ENCODE assay signal across 18 cellular contexts in genomic region chr17:48644159-48644558, GRCh38. TPM values are rescaled to one million over a fixed set of nuclear protein-coding genes. Genes with fewer than 3 reads are reported as not detected.
DNase-seq lines count a peak whose midpoint lies in the region; ATAC-seq and TF ChIP-seq lines count a peak whose summit lies in the region.
"Had no signal": no experiment of that assay in that cellular context is flagged by ENCODE, and none has a peak within 500 bp of the region (broad histone marks: within the 10 kb centered on the region; RNA-seq: fewer than 3 reads in every experiment).

No MANE protein-coding gene starts in this region.

- peaks cover 68% of the 10 kb centered on the region for H3K4me1 ChIP-seq in Loucy (ENCODE audit: insufficient read depth, low read length, poor library complexity, severe bottlenecking)
- peaks cover 18% of the 10 kb centered on the region for H3K4me1 ChIP-seq in mesenchymal stem cell (ENCODE audit: control insufficient read depth, insufficient read depth, low read depth, low read length)
- H3K4me1 ChIP-seq in smooth muscle cell (ENCODE audit: low read depth), result peaks cover 7% of the 10 kb centered on the region

- no peak overlapping the region for H2BK120ac ChIP-seq in mesenchymal stem cell (ENCODE audit: low read depth, low read length)

- H3K27ac Mint-ChIP-seq in activated T-helper 17 cell treated with anti-CD3 and anti-CD28 coated beads, Interleukin-2, amount 50 U/mL, for 72 hours, result no peak overlapping the region

- H3K18ac ChIP-seq in mesenchymal stem cell (ENCODE audit: low read depth in 1 of 2, low read length in 2 of 2), result peak overlapping the region in 1 of 2 experiments; percentile 33

- H4K91ac ChIP-seq in mesenchymal stem cell (ENCODE audit: low read length), result no peak overlapping the region

- peaks cover 100% of the 10 kb centered on the region for H3K79me2 ChIP-seq in Loucy (ENCODE audit: insufficient read depth, low read length)
- H3K79me2 ChIP-seq in smooth muscle cell (ENCODE audit: low read depth), result peaks cover 92% of the 10 kb centered on the region

- no peaks in the 10 kb centered on the region for H3K9me3 ChIP-seq in Loucy (ENCODE audit: insufficient read depth, low read depth, low read length)
- no peaks in the 10 kb centered on the region for H3K9me3 ChIP-seq in mesenchymal stem cell (ENCODE audit: control insufficient read depth, low read length)
- no peaks in the 10 kb centered on the region for H3K9me3 ChIP-seq in smooth muscle cell (replicated peaks; ENCODE audit: low read depth)
- H3K9me3 ChIP-seq: SJCRH30 had no signal

- H3K9ac ChIP-seq in Loucy (ENCODE audit: low read depth, low read length, poor library complexity, severe bottlenecking) (peak overlapping the region; percentile 98), mesenchymal stem cell (ENCODE audit: low read length) (no peak overlapping the region), smooth muscle cell (ENCODE audit: low read depth) (peak overlapping the region; percentile 10)
- H3K9ac ChIP-seq: KMS-11 had no signal

- no peaks in the 10 kb centered on the region for H3K9me3 Mint-ChIP-seq in activated T-helper 17 cell treated with anti-CD3 and anti-CD28 coated beads, Interleukin-2, amount 50 U/mL, for 72 hours

- H3K27me3 ChIP-seq in Loucy (ENCODE audit: insufficient read depth, low read length, poor library complexity, severe bottlenecking) (peaks cover 32% of the 10 kb centered on the region), mesenchymal stem cell (ENCODE audit: control insufficient read depth in 1 of 2, insufficient read depth in 1 of 2, low read length in 2 of 2) (peaks cover 92 to 100% of the 10 kb centered on the region in 2 experiments), smooth muscle cell (ENCODE audit: low read depth) (no peaks in the 10 kb centered on the region)

- H3K79me1 ChIP-seq in mesenchymal stem cell (replicated peaks; ENCODE audit: low read length, poor library complexity, severe bottlenecking), result no peaks in the 10 kb centered on the region

- H3K27ac ChIP-seq in mesenchymal stem cell (ENCODE audit: low read length, poor library complexity, severe bottlenecking), result no peak overlapping the region
- H3K27ac ChIP-seq in smooth muscle cell (ENCODE audit: low read depth), result peak overlapping the region; percentile 92
- H3K27ac ChIP-seq: KMS-11, SJCRH30 had no signal

- H3K36me3 Mint-ChIP-seq in activated T-helper 17 cell treated with anti-CD3 and anti-CD28 coated beads, Interleukin-2, amount 50 U/mL, for 72 hours (ENCODE audit: low read depth), result no peaks in the 10 kb centered on the region

- H3K9me2 ChIP-seq in Loucy (replicated peaks; ENCODE audit: low read depth, low read length), result no peaks in the 10 kb centered on the region

- H2BK15ac ChIP-seq in mesenchymal stem cell (ENCODE audit: low read depth, poor library complexity, severe bottlenecking), result peak overlapping the region; percentile 52

- H4K8ac ChIP-seq in mesenchymal stem cell (ENCODE audit: low read length), result no peak overlapping the region

- TF ChIP-seq CTCF in Loucy (conservative IDR thresholded peaks at IDR 0.05; ENCODE audit: low read length) (no peak), smooth muscle cell (IDR thresholded peaks at IDR 0.05; ENCODE audit: borderline replicate concordance, insufficient read depth, poor library complexity, severe bottlenecking) (no peak)

- no CpG with 5 or more reads among the region's 1 CpG for WGBS in mesenchymal stem cell
- 57% methylated on average over 1 of the region's 1 CpG for WGBS in smooth muscle cell (ENCODE audit: low lambda C conversion rate)

- H3K14ac ChIP-seq in mesenchymal stem cell (ENCODE audit: low read length in 2 of 2), result no peak overlapping the region

- peaks cover 37% of the 10 kb centered on the region for H4K20me1 ChIP-seq in Loucy (ENCODE audit: insufficient read depth, low read length, poor library complexity, severe bottlenecking)
- peaks cover 9% of the 10 kb centered on the region for H4K20me1 ChIP-seq in smooth muscle cell (ENCODE audit: low read depth)

- H2AFZ ChIP-seq in Loucy (ENCODE audit: low read length), result no peak overlapping the region
- no peak overlapping the region for H2AFZ ChIP-seq in mesenchymal stem cell (ENCODE audit: low read depth, low read length)
- no peak overlapping the region for H2AFZ ChIP-seq in smooth muscle cell (ENCODE audit: low read depth)

- peak overlapping the region; percentile 95 for H3K4me2 ChIP-seq in Loucy (ENCODE audit: low read depth, low read length, poor library complexity, severe bottlenecking)
- no peak overlapping the region for H3K4me2 ChIP-seq in mesenchymal stem cell (ENCODE audit: low read length, poor library complexity, severe bottlenecking)
- peak overlapping the region; percentile 92 for H3K4me2 ChIP-seq in smooth muscle cell
- H3K4me2 ChIP-seq: KMS-11 had no signal

- H2BK12ac ChIP-seq in mesenchymal stem cell (ENCODE audit: low read length in 2 of 2), result peak overlapping the region in 1 of 2 experiments; percentile 75

- H3K27me3 Mint-ChIP-seq in activated T-helper 17 cell treated with anti-CD3 and anti-CD28 coated beads, Interleukin-2, amount 50 U/mL, for 72 hours, result peaks cover 73% of the 10 kb centered on the region

- H3K4me3 ChIP-seq in Loucy (ENCODE audit: low read length, poor library complexity, severe bottlenecking), result peak overlapping the region; percentile 89
- H3K4me3 ChIP-seq in mesenchymal stem cell (ENCODE audit: insufficient read depth in 1 of 2, low read depth in 1 of 2, low read length in 2 of 2), result no peak overlapping the region
- H3K4me3 ChIP-seq in smooth muscle cell, result peak overlapping the region; percentile 55
- H3K4me3 ChIP-seq: SJCRH30 had no signal

- no peak overlapping the region for H2AK5ac ChIP-seq in mesenchymal stem cell (ENCODE audit: low read length, severe bottlenecking)

- no peak for ATAC-seq in activated T-helper 17 cell treated with anti-CD3 and anti-CD28 coated beads, Interleukin-2, amount 50 U/mL, for 72 hours (replicated peaks)
- ATAC-seq in HG02763 (IDR thresholded peaks at IDR 0.05; ENCODE audit: unreplicated experiment), result no peak
- no peak for ATAC-seq in GM19023 (IDR thresholded peaks at IDR 0.05; ENCODE audit: unreplicated experiment)
- ATAC-seq: PC-3 had no signal

- peaks cover 13% of the 10 kb centered on the region for H3K4me1 Mint-ChIP-seq in activated T-helper 17 cell treated with anti-CD3 and anti-CD28 coated beads, Interleukin-2, amount 50 U/mL, for 72 hours

- no peak overlapping the region for H3K4ac ChIP-seq in mesenchymal stem cell (ENCODE audit: low read depth in 1 of 2, low read length in 2 of 2)

- H2BK5ac ChIP-seq in mesenchymal stem cell (ENCODE audit: low read depth, low read length, poor library complexity, severe bottlenecking), result no peak overlapping the region

- peak; percentile 33 for DNase-seq in GM03348 (ENCODE audit: low spot score)
- no peak for DNase-seq in mesenchymal stem cell
- DNase-seq in smooth muscle cell (lab: John Stamatoyannopoulos, UW; ENCODE audit: unreplicated experiment), result no peak
- DNase-seq: AML-193, COR-L47, EL, NCI-H1092 treated with DMSO at 0.1 percent for 48 hours, NCI-H2081 treated with DMSO at 0.1 percent for 48 hours, NCI-H510A, NCI-H82, PC-3, SJCRH30 had no signal

- H3K4me3 Mint-ChIP-seq in activated T-helper 17 cell treated with anti-CD3 and anti-CD28 coated beads, Interleukin-2, amount 50 U/mL, for 72 hours, result no peak overlapping the region

- peak overlapping the region in 1 of 2 experiments; percentile 55 for H3K23ac ChIP-seq in mesenchymal stem cell (ENCODE audit: low read length in 2 of 2)

- H3K36me3 ChIP-seq in Loucy (ENCODE audit: insufficient read depth, low read length) (no peaks in the 10 kb centered on the region), mesenchymal stem cell (ENCODE audit: control insufficient read depth in 1 of 2, insufficient read depth in 2 of 2, low read depth in 1 of 2, low read length in 2 of 2) (no peaks in the 10 kb centered on the region), smooth muscle cell (ENCODE audit: low read depth) (no peaks in the 10 kb centered on the region)
- H3K36me3 ChIP-seq: SJCRH30 had no signal

- H3F3A ChIP-seq in Loucy (ENCODE audit: low read depth), result no peaks in the 10 kb centered on the region
- peaks cover 33% of the 10 kb centered on the region for H3F3A ChIP-seq in smooth muscle cell (ENCODE audit: low read depth)

RNA-seq across cellular contexts. Expression of gene HOXB9, which starts 18.0 kb away (rescaled TPM):
- polyA plus RNA-seq in mesenchymal stem cell (2013, experiment 1 of 2), result 47.3 TPM
- polyA plus RNA-seq in mesenchymal stem cell (2013, experiment 2 of 2), result 47.4 TPM
- total RNA-seq in smooth muscle cell, result 24.3 and 25.8 TPM in 2 replicates
- polyA plus RNA-seq in smooth muscle cell, result 6.9 and 13.8 TPM in 2 replicates
- under 1 TPM; 0.40 to 0.58 TPM for total RNA-seq in activated T-helper 17 cell treated with anti-CD3 and anti-CD28 coated beads, Interleukin-2, amount 50 U/mL, for 72 hours

RNA-seq across cellular contexts. Expression of gene HOXB8, which starts 29.1 kb away (rescaled TPM):
- polyA plus RNA-seq in mesenchymal stem cell (2013, experiment 1 of 2), result 53.4 TPM
- polyA plus RNA-seq in mesenchymal stem cell (2013, experiment 2 of 2), result 50.0 TPM
- total RNA-seq in smooth muscle cell, result 2.0 and 3.8 TPM in 2 replicates
- polyA plus RNA-seq in smooth muscle cell, result 0.15 and 0.94 TPM in 2 replicates
- not detected for total RNA-seq in activated T-helper 17 cell treated with anti-CD3 and anti-CD28 coated beads, Interleukin-2, amount 50 U/mL, for 72 hours
- total RNA-seq: MCF 10A, PC-3 had no signal

RNA-seq across cellular contexts. Expression of gene HOXB7, which starts 33.3 kb away (rescaled TPM):
- polyA plus RNA-seq in mesenchymal stem cell (2013, experiment 1 of 2), result 108 TPM
- 115 TPM for polyA plus RNA-seq in mesenchymal stem cell (2013, experiment 2 of 2)
- 13.7 and 16.1 TPM in 2 replicates for total RNA-seq in smooth muscle cell
- polyA plus RNA-seq in smooth muscle cell, result 29.7 and 33.4 TPM in 2 replicates
- total RNA-seq in activated T-helper 17 cell treated with anti-CD3 and anti-CD28 coated beads, Interleukin-2, amount 50 U/mL, for 72 hours, result under 1 TPM in 1 of 2 donors, not detected in 1; 0.95 TPM
- total RNA-seq: MCF 10A, PC-3 had no signal

RNA-seq across cellular contexts. Expression of gene HOXB6, which starts 39.4 kb away (rescaled TPM):
- polyA plus RNA-seq in mesenchymal stem cell (2013, experiment 1 of 2), result 37.1 TPM
- 35.9 TPM for polyA plus RNA-seq in mesenchymal stem cell (2013, experiment 2 of 2)
- total RNA-seq in smooth muscle cell, result 6.3 and 7.2 TPM in 2 replicates
- polyA plus RNA-seq in smooth muscle cell, result 9.3 and 10.3 TPM in 2 replicates
- under 1 TPM; 0.37 to 0.39 TPM for total RNA-seq in activated T-helper 17 cell treated with anti-CD3 and anti-CD28 coated beads, Interleukin-2, amount 50 U/mL, for 72 hours
- total RNA-seq: MCF 10A had no signal

RNA-seq across cellular contexts. Expression of gene HOXB5, which starts 50.6 kb away (rescaled TPM):
- 15.0 TPM for polyA plus RNA-seq in mesenchymal stem cell (2013, experiment 1 of 2)
- 14.1 TPM for polyA plus RNA-seq in mesenchymal stem cell (2013, experiment 2 of 2)
- total RNA-seq in smooth muscle cell, result 0.49 and 0.94 TPM in 2 replicates
- polyA plus RNA-seq in smooth muscle cell, result 1.4 and 1.8 TPM in 2 replicates
- total RNA-seq in activated T-helper 17 cell treated with anti-CD3 and anti-CD28 coated beads, Interleukin-2, amount 50 U/mL, for 72 hours, result not detected
- total RNA-seq: MCF 10A had no signal

Comparison
In these comparisons a context has a peak if more than half of its experiments do, and no peak if none do; other contexts are left out.
1. H3K4me3 ChIP-seq: peak in Loucy (single experiment) and smooth muscle cell (single experiment); none in mesenchymal stem cell (0 of 2).
2. RNA of gene HOXB9, which starts 18.0 kb away (total RNA-seq): 24.3 to 25.8 TPM in smooth muscle cell; 0.40 to 0.58 TPM in activated T-helper 17 cell treated with anti-CD3 and anti-CD28 coated beads, Interleukin-2, amount 50 U/mL, for 72 hours; every median in the first group is over 10 times any median in the second.